10 cellular contexts compared by ENCODE assay signal in genomic region chr13:32838985-32839384, GRCh38.
DNase-seq lines count a peak whose midpoint lies in the region; ATAC-seq, FAIRE-seq and TF ChIP-seq lines count a peak whose summit lies in the region.
"Had no signal": no experiment of that assay in that cellular context is flagged by ENCODE, and none has a peak within 500 bp of the region (broad histone marks: within the 10 kb centered on the region; RNA-seq: fewer than 3 reads in every experiment).

No MANE protein-coding gene starts in this region.

- no peak for FAIRE-seq in astrocyte (lab: Jason Lieb, UNC)
- FAIRE-seq: H1 had no signal

- WGBS in esophagus squamous epithelium, 2 donors = 36 to 42% methylated on average over 2 to 3 of the region's 3 CpGs

- no peaks in the 10 kb centered on the region for H3K36me3 Mint-ChIP-seq in astrocyte (ENCODE audit: low read depth, unreplicated experiment)

- H3K79me2 ChIP-seq in DND-41 (ENCODE audit: insufficient read depth, low read length) (no peaks in the 10 kb centered on the region), astrocyte (ENCODE audit: insufficient read depth, low read length) (no peaks in the 10 kb centered on the region)

- no peak for TF ChIP-seq CTCF in DND-41 (IDR thresholded peaks at IDR 0.05; ENCODE audit: borderline replicate concordance, extremely low read depth, low read length, poor library complexity, severe bottlenecking)
- TF ChIP-seq CTCF in astrocyte (IDR thresholded peaks at IDR 0.05; ENCODE audit: insufficient read depth, low read depth, low read length) = no peak
- no peak for TF ChIP-seq CTCF in RWPE1 (conservative IDR thresholded peaks at IDR 0.05; ENCODE audit: low read depth)
- TF ChIP-seq CTCF in esophagus squamous epithelium (IDR thresholded peaks at IDR 0.05) = no peak

- H3K4me3 ChIP-seq in DND-41 (ENCODE audit: low read depth in 1 of 2, low read length in 2 of 2) (no peak overlapping the region), astrocyte (ENCODE audit: insufficient read depth, low read depth, low read length) (no peak overlapping the region), esophagus squamous epithelium (no peak overlapping the region)

- ATAC-seq in DND-41 (ENCODE audit: insufficient read depth, low read depth) = peak; percentile 57; the same call in 1 of the 3 replicates
- ATAC-seq in GM19452 (IDR thresholded peaks at IDR 0.05; ENCODE audit: unreplicated experiment) = peak; percentile 62
- peak; percentile 80 for ATAC-seq in sciatic nerve
- ATAC-seq in esophagus mucosa = no peak

- H3K9ac ChIP-seq in DND-41 (ENCODE audit: low read depth, low read length) (no peak overlapping the region), astrocyte (ENCODE audit: low read length) (no peak overlapping the region)

- H3K27ac ChIP-seq in DND-41 (ENCODE audit: low read length) (no peak overlapping the region), astrocyte (ENCODE audit: low read depth, low read length) (no peak overlapping the region), RWPE1 (no peak overlapping the region), esophagus squamous epithelium (peak overlapping the region in 1 of 4 donors; percentile 54)
- H3K27ac ChIP-seq: neutrophil had no signal

- no peak overlapping the region for H3K4me2 ChIP-seq in DND-41 (ENCODE audit: insufficient read depth, low read length)
- no peak overlapping the region for H3K4me2 ChIP-seq in astrocyte (ENCODE audit: low read length)

- no peak overlapping the region for H3K4me3 Mint-ChIP-seq in astrocyte (ENCODE audit: unreplicated experiment)

- peaks cover 4% of the 10 kb centered on the region for H3K4me1 Mint-ChIP-seq in astrocyte (ENCODE audit: low read depth, unreplicated experiment)

- no peak for TF ChIP-seq POLR2A in esophagus squamous epithelium (IDR thresholded peaks at IDR 0.05)

- H3K9me3 ChIP-seq in DND-41 (ENCODE audit: insufficient read depth, low read length, severe bottlenecking) (no peaks in the 10 kb centered on the region), astrocyte (ENCODE audit: insufficient read depth, low read depth, low read length) (no peaks in the 10 kb centered on the region), esophagus squamous epithelium (no peaks in the 10 kb centered on the region)
- H3K9me3 ChIP-seq: neutrophil had no signal

- H4K20me1 ChIP-seq in DND-41 (ENCODE audit: insufficient read depth, low read length) (no peaks in the 10 kb centered on the region), astrocyte (ENCODE audit: insufficient read depth, low read length) (no peaks in the 10 kb centered on the region)

- H3K27me3 ChIP-seq in DND-41 (ENCODE audit: insufficient read depth, low read length, poor library complexity) (no peaks in the 10 kb centered on the region), astrocyte (ENCODE audit: insufficient read depth, low read length) (no peaks in the 10 kb centered on the region), esophagus squamous epithelium (no peaks in the 10 kb centered on the region)
- H3K27me3 ChIP-seq: neutrophil had no signal

- no peaks in the 10 kb centered on the region for H3K9me3 Mint-ChIP-seq in astrocyte (ENCODE audit: unreplicated experiment)

- no peaks in the 10 kb centered on the region for H3K27me3 Mint-ChIP-seq in astrocyte (ENCODE audit: low read depth, unreplicated experiment)

- DNase-seq in DND-41 = no peak
- peak; percentile 7 for DNase-seq in HuH-7.5 (ENCODE audit: low spot score)
- no peak for DNase-seq in astrocyte (ENCODE audit: low read depth)
- no peak for DNase-seq in sciatic nerve (ENCODE audit: low spot score)
- DNase-seq in RWPE1 (ENCODE audit: low spot score) = no peak
- DNase-seq in esophagus squamous epithelium (lab: John Stamatoyannopoulos, UW) = no peak

- no peaks in the 10 kb centered on the region for H3K4me1 ChIP-seq in DND-41 (ENCODE audit: insufficient read depth, low read length)
- H3K4me1 ChIP-seq in astrocyte (ENCODE audit: insufficient read depth, low read length) = peaks cover 7% of the 10 kb centered on the region
- H3K4me1 ChIP-seq in esophagus squamous epithelium = peaks cover 0 to 19% (median 2%) of the 10 kb centered on the region in 3 donors

- H3K36me3 ChIP-seq in DND-41 (ENCODE audit: insufficient read depth, low read length) (no peaks in the 10 kb centered on the region), astrocyte (ENCODE audit: insufficient read depth, low read length) (no peaks in the 10 kb centered on the region), esophagus squamous epithelium (no peaks in the 10 kb centered on the region)
- H3K36me3 ChIP-seq: neutrophil had no signal

- intact Hi-C loops in sciatic nerve (cut with DNase I) = no loop called here
- intact Hi-C loops in esophagus squamous epithelium (cut with DNase I) = no loop called here

- POLR2A ChIA-PET in RWPE1 (lab: Yijun Ruan, JAX; ENCODE audit: low non-redundant PET) = no interaction called here

- H2AFZ ChIP-seq in DND-41 (ENCODE audit: low read depth, low read length) = no peak overlapping the region
- peak overlapping the region; percentile 19 for H2AFZ ChIP-seq in astrocyte (ENCODE audit: low read depth, low read length)

- no peak overlapping the region for H3K27ac Mint-ChIP-seq in astrocyte (ENCODE audit: unreplicated experiment)

- CTCF ChIA-PET in RWPE1 (lab: Yijun Ruan, JAX) = interaction anchor here (0.7 kb wide), 1 partner anchor 10 kb away, joined by 3 read pairs; no protein-coding TSS in a partner anchor
